ENCODE assay signal across 30 cellular contexts in the genomic region with DNA sequence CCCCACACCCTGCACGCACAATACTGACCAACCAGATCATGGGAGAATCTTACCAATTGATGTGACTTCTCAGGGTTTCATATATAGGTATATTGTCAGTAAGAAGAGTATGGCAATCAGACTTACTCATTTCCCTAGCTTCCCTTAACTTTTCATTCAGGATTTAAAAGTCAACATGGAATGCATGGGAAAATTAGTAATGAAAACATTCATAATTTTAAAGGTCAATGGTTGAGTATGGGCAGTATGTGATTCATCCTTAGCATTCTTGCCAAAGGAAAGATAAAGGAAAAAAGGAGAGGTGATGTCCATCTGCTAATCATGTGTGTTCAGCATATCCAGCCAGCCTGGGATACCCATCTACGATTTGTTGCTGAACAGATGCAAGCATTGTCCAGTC. TPM values are rescaled to one million over a fixed set of nuclear protein-coding genes. Genes with fewer than 3 reads are reported as not detected.
A peak's percentile ranks its signal among the peaks of the same experiment; 100 is the strongest.
DNase-seq lines count a peak whose midpoint lies in the region; ATAC-seq and TF ChIP-seq lines count a peak whose summit lies in the region.
"Had no signal": no experiment of that assay in that cellular context is flagged by ENCODE, and none has a peak within 500 bp of the region (broad histone marks: within the 10 kb centered on the region; RNA-seq: fewer than 3 reads in every experiment).

No MANE protein-coding gene starts in this region.

- no TSS peak for BruUV-seq in PC-3 (replicated peaks; lab: Mats Ljungman, UMichigan)

- H3K4me1 ChIP-seq in heart right ventricle (peaks cover 0 to 18% (median 3%) of the 10 kb centered on the region in 9 donors), PC-3 (ENCODE audit: insufficient read depth, low read length) (peaks cover 25% of the 10 kb centered on the region), fibroblast of lung (ENCODE audit: control insufficient read depth, extremely low read depth, insufficient read depth, low read length) (peaks cover 3% of the 10 kb centered on the region)
- H3K4me1 ChIP-seq: esophagus squamous epithelium, HAP-1, pancreas, right lobe of liver had no signal

- H3K4me3 ChIP-seq in heart right ventricle: peak overlapping the region in 4 of 10 donors; percentile 46 to 54 (median 48)
- no peak overlapping the region for H3K4me3 ChIP-seq in PC-3 (ENCODE audit: low read length)
- no peak overlapping the region for H3K4me3 ChIP-seq in fibroblast of lung (replicated peaks in 1 of 4; ENCODE audit: control extremely low read depth in 1 of 4, insufficient read depth in 1 of 4, low read depth in 3 of 4, low read length in 4 of 4)
- H3K4me3 ChIP-seq: esophagus squamous epithelium, HAP-1, hepatocyte, K562, pancreas, right lobe of liver had no signal

- H4K20me1 ChIP-seq in PC-3 (ENCODE audit: low read length) (no peaks in the 10 kb centered on the region), fibroblast of lung (ENCODE audit: control insufficient read depth, extremely low read depth, insufficient read depth, low read length) (no peaks in the 10 kb centered on the region)

- H3K36me3 ChIP-seq in heart right ventricle (no peaks in the 10 kb centered on the region), PC-3 (ENCODE audit: low read depth, low read length) (no peaks in the 10 kb centered on the region), fibroblast of lung (ENCODE audit: control insufficient read depth, insufficient read depth, low read length) (no peaks in the 10 kb centered on the region)
- H3K36me3 ChIP-seq: esophagus squamous epithelium, HAP-1, pancreas, right lobe of liver had no signal

- CTCF ChIA-PET in PC-3 (lab: Charles Lee): no interaction called here

- H3K9me2 ChIP-seq in PC-3 (replicated peaks; ENCODE audit: low read length): no peaks in the 10 kb centered on the region

- TF ChIP-seq CTCF in heart right ventricle (IDR thresholded peaks at IDR 0.05): no peak
- TF ChIP-seq CTCF in PC-3 (conservative IDR thresholded peaks at IDR 0.05; ENCODE audit: low read depth, low read length): no peak
- TF ChIP-seq CTCF in fibroblast of lung (conservative IDR thresholded peaks at IDR 0.05 in 1 of 2, IDR thresholded peaks at IDR 0.05 in 1 of 2; ENCODE audit: low read depth in 1 of 2, low read length in 2 of 2): no peak

- H3K27me3 ChIP-seq in heart right ventricle (peaks cover 0 to 77% (median 0%) of the 10 kb centered on the region in 7 donors), PC-3 (ENCODE audit: low read length) (no peaks in the 10 kb centered on the region), fibroblast of lung (ENCODE audit: control insufficient read depth, insufficient read depth, low read length) (peaks cover 3% of the 10 kb centered on the region)
- H3K27me3 ChIP-seq: hepatocyte, right lobe of liver had no signal

- no peaks in the 10 kb centered on the region for H3K79me2 ChIP-seq in PC-3 (ENCODE audit: low read length)
- H3K79me2 ChIP-seq in fibroblast of lung (ENCODE audit: control insufficient read depth, insufficient read depth, low read length): no peaks in the 10 kb centered on the region
- H3K79me2 ChIP-seq: hepatocyte had no signal

- POLR2A ChIA-PET in PC-3 (lab: Charles Lee; ENCODE audit: unreplicated experiment): no interaction called here

- H3K4me2 ChIP-seq in PC-3 (ENCODE audit: low read length) (no peak overlapping the region), fibroblast of lung (ENCODE audit: extremely low read depth, insufficient read depth, low read length) (no peak overlapping the region)
- H3K4me2 ChIP-seq: hepatocyte had no signal

- H3K27ac ChIP-seq in heart right ventricle (peak overlapping the region in 6 of 10 donors; percentile 7 to 83 (median 64)), PC-3 (ENCODE audit: low read length) (peak overlapping the region; percentile 97), fibroblast of lung (ENCODE audit: insufficient read depth, low read length) (no peak overlapping the region)
- H3K27ac ChIP-seq: hepatocyte, pancreas, right lobe of liver had no signal

- WGBS in heart right ventricle, 2 donors: 59 to 63% methylated on average over 2 of the region's 2 CpGs

- DNase-seq in heart right ventricle (no peak), cardiac septum (ENCODE audit: low spot score) (no peak), PC-3 (peak; percentile 66), fibroblast of lung (ENCODE audit: low read depth in 2 of 2) (peak; percentile 19 to 45), stromal cell of bone marrow (ENCODE audit: low read depth) (peak; percentile 18), globus pallidus (ENCODE audit: low spot score) (no peak)
- DNase-seq in effector CD8-positive, alpha-beta T cell (lab: John Stamatoyannopoulos, UW): no peak
- no peak for DNase-seq in activated CD4-positive, CD25-positive, alpha-beta regulatory T cell (lab: John Stamatoyannopoulos, UW)
- DNase-seq: 8988T; activated CD8-positive, alpha-beta memory T cell treated with anti-CD3 and anti-CD28 coated beads for 24 hours; activated naive CD4-positive, alpha-beta T cell treated with Interleukin-2 at 50 U/mL for 16 hours; activated T-cell treated with anti-CD3 and anti-CD28 coated beads, Interleukin-2, amount 50 U/mL, for 4 hours; cerebellar nuclear complex; effector memory CD4-positive, alpha-beta T cell; esophagus squamous epithelium; immature natural killer cell; left ventricle myocardium superior; midbrain; NCI-H1694 treated with DMSO at 0.1 percent for 48 hours; NCI-H2227 treated with DMSO at 0.1 percent for 48 hours; OCI-M1; pancreas; right lobe of liver; SHP77 treated with DMSO at 0.1 percent for 48 hours; stimulated activated CD4-positive, alpha-beta T cell treated with anti-CD3 and anti-CD28 coated beads, Interleukin-15, amount 100 ng/mL, for 24 hours had no signal

- intact Hi-C loops in heart right ventricle (cut with DNase I): no loop called here
- intact Hi-C loops in cardiac septum (cut with DNase I): no loop called here
- intact Hi-C loops in PC-3 (cut with micrococcal nuclease): no loop called here

- ATAC-seq in heart right ventricle: no peak
- ATAC-seq in PC-3: peak; percentile 60
- ATAC-seq: activated T-cell treated with anti-CD3 and anti-CD28 coated beads, Interleukin-2, amount 50 U/mL, for 4 hours; K562; left ventricle myocardium superior; natural killer cell treated with Interleukin-12 subunit alpha and Interleukin-12 subunit beta and Interleukin-15 and Interleukin-18, amount 100 ng/mL, for 72 hours; pancreas; right lobe of liver had no signal

- no peaks in the 10 kb centered on the region for H3F3A ChIP-seq in PC-3 (ENCODE audit: low read length, unreplicated experiment)

- peak overlapping the region; percentile 51 for H3K9ac ChIP-seq in PC-3 (ENCODE audit: low read length)
- no peak overlapping the region for H3K9ac ChIP-seq in fibroblast of lung (ENCODE audit: insufficient read depth, low read length)

- no peak overlapping the region for H2AFZ ChIP-seq in PC-3 (ENCODE audit: low read length)
- H2AFZ ChIP-seq in fibroblast of lung (ENCODE audit: low read length): no peak overlapping the region
- H2AFZ ChIP-seq: hepatocyte had no signal

- no peaks in the 10 kb centered on the region for H3K9me3 ChIP-seq in heart right ventricle
- H3K9me3 ChIP-seq in PC-3 (ENCODE audit: low read length): no peaks in the 10 kb centered on the region
- no peaks in the 10 kb centered on the region for H3K9me3 ChIP-seq in fibroblast of lung (ENCODE audit: control insufficient read depth, insufficient read depth, low read depth, low read length)
- H3K9me3 ChIP-seq: esophagus squamous epithelium, HAP-1, pancreas, right lobe of liver had no signal

RNA-seq across cellular contexts. Expression of a gene that starts 4.0 kb away (rescaled TPM):
- 10 to 100 TPM in 8 of 10 donors, 1 to 10 TPM in 2; 9.3 to 31.7 (median 16.1) TPM for total RNA-seq in heart right ventricle
- polyA plus RNA-seq in heart right ventricle: 10 to 100 TPM; 12.2 to 24.5 TPM
- total RNA-seq in cardiac septum: 14.0 TPM
- 0.18 and 0.40 TPM in 2 replicates for total RNA-seq in PC-3 (2014; rRNA removed)
- not detected in 2 replicates for total RNA-seq in fibroblast of lung
- not detected in 2 replicates for polyA plus RNA-seq in fibroblast of lung
- not detected in 2 replicates for polyA plus RNA-seq in fibroblast of lung (2012)
- polyA minus RNA-seq in fibroblast of lung (ENCODE audit: low replicate concordance): not detected in 2 replicates
- total RNA-seq: K562; natural killer cell treated with Interleukin-12 subunit alpha and Interleukin-12 subunit beta and Interleukin-15 and Interleukin-18, amount 100 ng/mL, for 72 hours had no signal
- polyA plus RNA-seq: CD14-positive monocyte, immature natural killer cell, K562 had no signal

Comparison
In these comparisons a context has a peak if more than half of its experiments do, and no peak if none do; other contexts are left out.
1. DNase-seq: peak in PC-3 (single experiment), fibroblast of lung (2 of 2) and stromal cell of bone marrow (single experiment); none in heart right ventricle (0 of 2), cardiac septum (single experiment), effector CD8-positive, alpha-beta T cell (single experiment), globus pallidus (single experiment) and activated CD4-positive, CD25-positive, alpha-beta regulatory T cell (0 of 4).